ENCODE assay signal across 9 cellular contexts in the genomic region with DNA sequence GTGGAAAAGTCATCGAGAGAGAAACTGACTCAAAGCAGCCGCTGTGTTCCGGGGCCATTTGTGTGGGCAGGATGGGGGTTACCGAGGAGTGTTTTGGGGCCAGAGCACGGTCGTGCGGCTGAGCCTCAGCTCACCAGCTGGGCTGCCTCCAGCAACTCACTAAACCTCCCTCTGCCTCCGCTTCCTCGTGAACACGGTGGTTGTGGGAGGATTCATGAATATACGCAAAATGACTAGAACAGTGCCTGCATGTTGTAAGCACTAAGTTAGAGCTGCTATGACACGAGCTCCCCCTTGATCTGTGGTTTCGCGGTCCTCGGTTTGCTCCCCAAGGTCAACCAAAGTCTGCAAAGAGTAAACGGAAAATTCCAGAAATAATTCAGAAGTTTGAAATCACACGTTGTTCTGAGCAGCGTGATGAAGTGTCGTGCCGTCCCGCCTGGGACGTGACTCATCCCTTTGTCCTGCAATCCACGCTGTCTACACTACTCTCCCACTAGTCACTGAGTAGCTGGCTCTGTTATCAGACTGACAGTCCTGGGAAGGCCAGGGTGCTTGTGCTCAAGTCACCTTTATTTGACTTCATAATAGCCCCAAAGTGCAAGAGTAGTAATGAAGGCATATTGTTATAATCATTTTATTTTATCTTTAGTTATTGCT. TPM values are rescaled to one million over a fixed set of nuclear protein-coding genes. Genes with fewer than 3 reads are reported as not detected.
A peak's percentile ranks its signal among the peaks of the same experiment; 100 is the strongest.
DNase-seq lines count a peak whose midpoint lies in the region; ATAC-seq and TF ChIP-seq lines count a peak whose summit lies in the region.
"Not testable (repeated sequence)": the region's sequence is repeated elsewhere in the genome, so short reads cannot be mapped to it uniquely, and the experiment has no call there.
"Had no signal": no experiment of that assay in that cellular context is flagged by ENCODE, and none has a peak within 500 bp of the region (broad histone marks: within the 10 kb centered on the region; RNA-seq: fewer than 3 reads in every experiment).

No MANE protein-coding gene starts in this region.

- H3K36me3 Mint-ChIP-seq in CD4-positive, alpha-beta T cell (ENCODE audit: low read depth); activated CD8-positive, alpha-beta memory T cell treated with anti-CD3 and anti-CD28 coated beads, Interleukin-2, amount 10 ng/mL, durations not matched to agents 7 days and 5 days: not testable (repeated sequence)

- H3K9me3 ChIP-seq in CD4-positive, alpha-beta T cell (ENCODE audit: control insufficient read depth, low read length); right cardiac atrium (ENCODE audit: control insufficient read depth, low read length): not testable (repeated sequence)

- not testable (repeated sequence) for H3K27ac Mint-ChIP-seq in CD4-positive, alpha-beta T cell; activated CD8-positive, alpha-beta memory T cell treated with anti-CD3 and anti-CD28 coated beads, Interleukin-2, amount 10 ng/mL, durations not matched to agents 7 days and 5 days

- H3K27me3 Mint-ChIP-seq in CD4-positive, alpha-beta T cell; activated CD8-positive, alpha-beta memory T cell treated with anti-CD3 and anti-CD28 coated beads, Interleukin-2, amount 10 ng/mL, durations not matched to agents 7 days and 5 days: not testable (repeated sequence)

- H3K4me1 Mint-ChIP-seq in CD4-positive, alpha-beta T cell (ENCODE audit: low read depth); activated CD8-positive, alpha-beta memory T cell treated with anti-CD3 and anti-CD28 coated beads, Interleukin-2, amount 10 ng/mL, durations not matched to agents 7 days and 5 days: not testable (repeated sequence)

- WGBS in right cardiac atrium, result no CpG with 5 or more reads among the region's 23 CpGs

- not testable (repeated sequence) for H3K4me1 ChIP-seq in right cardiac atrium (ENCODE audit: control insufficient read depth, insufficient read depth, low read length)

- ATAC-seq in CD4-positive, alpha-beta T cell (ENCODE audit: poor library complexity), result peak; percentile 39
- ATAC-seq in GM19025 (IDR thresholded peaks at IDR 0.05; ENCODE audit: low read depth, unreplicated experiment) (peak; percentile 85), GM21423 (IDR thresholded peaks at IDR 0.05; ENCODE audit: unreplicated experiment) (peak; percentile 67), HG02642 (IDR thresholded peaks at IDR 0.05; ENCODE audit: poor library complexity, unreplicated experiment) (peak; percentile 91), HG03064 (IDR thresholded peaks at IDR 0.05; ENCODE audit: low read depth, unreplicated experiment) (peak; percentile 74), HG03469 (IDR thresholded peaks at IDR 0.05; ENCODE audit: unreplicated experiment) (peak; percentile 82), right cardiac atrium (peak; percentile 87 to 92)
- ATAC-seq in activated CD8-positive, alpha-beta memory T cell treated with anti-CD3 and anti-CD28 coated beads, Interleukin-2, amount 10 ng/mL, durations not matched to agents 7 days and 5 days, result peak; percentile 68

- H3K9me3 Mint-ChIP-seq in CD4-positive, alpha-beta T cell; activated CD8-positive, alpha-beta memory T cell treated with anti-CD3 and anti-CD28 coated beads, Interleukin-2, amount 10 ng/mL, durations not matched to agents 7 days and 5 days (ENCODE audit: low read depth): not testable (repeated sequence)

- H3K27ac ChIP-seq in CD4-positive, alpha-beta T cell (ENCODE audit: low read depth, low read length); right cardiac atrium (ENCODE audit: low read length): not testable (repeated sequence)

- H3K27me3 ChIP-seq in CD4-positive, alpha-beta T cell (ENCODE audit: control insufficient read depth, insufficient read depth, low read length); right cardiac atrium (ENCODE audit: control insufficient read depth, insufficient read depth): not testable (repeated sequence)

- not testable (repeated sequence) for TF ChIP-seq CTCF in CD4-positive, alpha-beta T cell (IDR thresholded peaks at IDR 0.05)

- DNase-seq in CD4-positive, alpha-beta T cell; activated CD8-positive, alpha-beta memory T cell treated with anti-CD3 and anti-CD28 coated beads, Interleukin-2, amount 10 ng/mL, durations not matched to agents 7 days and 5 days; right cardiac atrium: not testable (repeated sequence)

- CTCF ChIA-PET in CD4-positive, alpha-beta T cell (lab: Charles Lee); activated CD8-positive, alpha-beta memory T cell treated with anti-CD3 and anti-CD28 coated beads, Interleukin-2, amount 10 ng/mL, durations not matched to agents 7 days and 5 days (lab: Charles Lee): not testable (repeated sequence)

- H3K4me3 Mint-ChIP-seq in CD4-positive, alpha-beta T cell; activated CD8-positive, alpha-beta memory T cell treated with anti-CD3 and anti-CD28 coated beads, Interleukin-2, amount 10 ng/mL, durations not matched to agents 7 days and 5 days: not testable (repeated sequence)

- not testable (repeated sequence) for H3K4me3 ChIP-seq in right cardiac atrium (ENCODE audit: low read length)

- POLR2A ChIA-PET in CD4-positive, alpha-beta T cell (lab: Charles Lee), result not testable (repeated sequence)

- intact Hi-C loops in CD4-positive, alpha-beta T cell (cut with DNase I, micrococcal nuclease); right cardiac atrium (cut with DNase I): not testable (repeated sequence)

RNA-seq across cellular contexts. Expression of a gene that starts 31.1 kb away (rescaled TPM):
- 10 to 100 TPM; 20.4 to 21.0 TPM for total RNA-seq in CD4-positive, alpha-beta T cell
- total RNA-seq in activated CD8-positive, alpha-beta memory T cell treated with anti-CD3 and anti-CD28 coated beads, Interleukin-2, amount 10 ng/mL, durations not matched to agents 7 days and 5 days, result 1 to 10 TPM; 5.9 to 7.1 TPM
- total RNA-seq in right cardiac atrium, result 10 to 100 TPM; 11.1 to 19.5 (median 12.7) TPM
- polyA plus RNA-seq in right cardiac atrium, result 16.9 TPM

RNA-seq across cellular contexts. Expression of a gene that starts 46.5 kb away (rescaled TPM):
- 1 to 10 TPM; 3.9 to 4.5 TPM for total RNA-seq in CD4-positive, alpha-beta T cell
- under 1 TPM; 0.30 to 0.35 TPM for total RNA-seq in activated CD8-positive, alpha-beta memory T cell treated with anti-CD3 and anti-CD28 coated beads, Interleukin-2, amount 10 ng/mL, durations not matched to agents 7 days and 5 days
- 1 to 10 TPM in 3 of 4 donors, under 1 TPM in 1; 0.79 to 3.0 (median 2.2) TPM for total RNA-seq in right cardiac atrium
- polyA plus RNA-seq in right cardiac atrium, result 1.1 TPM
- total RNA-seq: A172 had no signal

Comparison
In these comparisons a context has a peak if more than half of its experiments do, and no peak if none do; other contexts are left out.
1. ATAC-seq: peak in every context shown above with its lines; median percentile 91 in HG02642; 90 in right cardiac atrium; 85 in GM19025; 82 in HG03469; 74 in HG03064; 68 in activated CD8-positive, alpha-beta memory T cell treated with anti-CD3 and anti-CD28 coated beads, Interleukin-2, amount 10 ng/mL, durations not matched to agents 7 days and 5 days; 67 in GM21423; 39 in CD4-positive, alpha-beta T cell.